In genomic region chr10:102712089-102712488, GRCh38 we compare ENCODE assay signal across 14 cellular contexts. TPM values are rescaled to one million over a fixed set of nuclear protein-coding genes. Genes with fewer than 3 reads are reported as not detected.
A peak's percentile ranks its signal among the peaks of the same experiment; 100 is the strongest.
DNase-seq lines count a peak whose midpoint lies in the region; ATAC-seq and TF ChIP-seq lines count a peak whose summit lies in the region.
"Had no signal": no experiment of that assay in that cellular context is flagged by ENCODE, and none has a peak within 500 bp of the region (broad histone marks: within the 10 kb centered on the region; RNA-seq: fewer than 3 reads in every experiment).

No MANE protein-coding gene starts in this region.

- intact Hi-C loops in HCT116 (cut with micrococcal nuclease): loop anchor here (5.0 kb wide), 1 partner anchor 105 kb away; no protein-coding TSS in a partner anchor
- intact Hi-C loops in activated T-helper 2 cell treated with anti-CD3 and anti-CD28 coated beads, Interferon-gamma antibody, Interleukin-2, Interleukin-4, amounts not matched to agents 10 μg/mL and 5 μg/mL and 100 μg/mL, durations not matched to agents 14 hours and 24 hours and 36 hours (cut with micrococcal nuclease): loop anchor here (5.0 kb wide), 2 partner anchors 40 to 560 kb away; partner anchors contain the start of gene NOLC1

- H4K20me1 ChIP-seq in HCT116 (ENCODE audit: insufficient read depth) (no peaks in the 10 kb centered on the region), osteoblast (ENCODE audit: insufficient read depth, low read length) (no peaks in the 10 kb centered on the region)

- H2AFZ ChIP-seq in HCT116 (ENCODE audit: low read depth, low read length, poor library complexity, severe bottlenecking) (no peak overlapping the region), osteoblast (ENCODE audit: low read length) (no peak overlapping the region)

- H3K4me3 Mint-ChIP-seq in activated T-helper 2 cell treated with anti-CD3 and anti-CD28 coated beads, Interferon-gamma antibody, Interleukin-2, Interleukin-4, amounts not matched to agents 10 μg/mL and 5 μg/mL and 100 μg/mL, durations not matched to agents 14 hours and 24 hours and 36 hours (ENCODE audit: low read depth): peak overlapping the region; percentile 49

- CTCF ChIA-PET in GM10248 (lab: Yijun Ruan, JAX) (interaction anchor here (1.1 to 5.2 kb wide), 10 partner anchors 13 to 468 kb away, joined by 3 to 41 read pairs (median 4); partner anchors contain the start of genes TRIM8 and WBP1L), HCT116 (lab: Charles Lee) (no interaction called here)

- H3K9me3 ChIP-seq in HCT116 (ENCODE audit: control insufficient read depth in 1 of 2, insufficient read depth in 1 of 2, low read depth in 1 of 2, low read length in 2 of 2): no peaks in the 10 kb centered on the region
- no peaks in the 10 kb centered on the region for H3K9me3 ChIP-seq in osteoblast (ENCODE audit: low read depth, low read length)
- H3K9me3 ChIP-seq: Caco-2 had no signal

- no peaks in the 10 kb centered on the region for H3K9me2 ChIP-seq in HCT116 (ENCODE audit: insufficient read depth)

- DNase-seq in GM10248 (ENCODE audit: extremely low spot score) (peak; percentile 44), HCT116 (ENCODE audit: low read depth, low spot score) (no peak), osteoblast (ENCODE audit: insufficient read length, low spot score, missing footprints) (no peak), midbrain (lab: John Stamatoyannopoulos, UW) (no peak), iPS-NIHi11 (ENCODE audit: low spot score) (no peak)
- no peak for DNase-seq in activated T-helper 2 cell treated with anti-CD3 and anti-CD28 coated beads, Interferon-gamma antibody, Interleukin-2, Interleukin-4, amounts not matched to agents 10 μg/mL and 5 μg/mL and 100 μg/mL, durations not matched to agents 14 hours and 24 hours and 36 hours (ENCODE audit: low spot score)
- DNase-seq: amniotic stem cell, Caco-2, foreskin fibroblast, NCI-H1417 treated with DMSO at 0.1 percent for 48 hours, NCI-H510A, retina had no signal

- H3K36me3 ChIP-seq in HCT116 (ENCODE audit: control insufficient read depth in 1 of 2, insufficient read depth in 2 of 2, low read length in 2 of 2) (no peaks in the 10 kb centered on the region), osteoblast (ENCODE audit: insufficient read depth, low read length) (no peaks in the 10 kb centered on the region)

- no TSS peak for BruUV-seq in HCT116 (replicated peaks; lab: Mats Ljungman, UMichigan)

- no peak for TF ChIP-seq POLR2A in HCT116 (IDR thresholded peaks at IDR 0.05; ENCODE audit: borderline replicate concordance, extremely low read depth, insufficient read depth, insufficient read length)

- H3K79me2 ChIP-seq in HCT116 (ENCODE audit: insufficient read depth, low read length): peaks cover 29% of the 10 kb centered on the region
- H3K79me2 ChIP-seq in osteoblast (ENCODE audit: insufficient read depth, low read length): peaks cover 69% of the 10 kb centered on the region

- H3K9ac ChIP-seq in HCT116 (ENCODE audit: low read length): no peak overlapping the region

- no peak for TF ChIP-seq RAD21 in HCT116 (IDR thresholded peaks at IDR 0.05; ENCODE audit: low read depth)

- TF ChIP-seq CTCF in GM10248 (IDR thresholded peaks at IDR 0.05; ENCODE audit: control extremely low read depth, extremely low read depth, low read depth, missing control alignments) (no peak), HCT116 (IDR thresholded peaks at IDR 0.05 in 2 of 3, conservative IDR thresholded peaks at IDR 0.05 in 1 of 3; ENCODE audit: borderline replicate concordance in 1 of 3, insufficient read depth in 1 of 3, low read depth in 2 of 3, low read length in 2 of 3) (no peak), osteoblast (IDR thresholded peaks at IDR 0.05; ENCODE audit: extremely low read depth, low read depth, low read length) (no peak)

- peaks cover 12 to 29% of the 10 kb centered on the region in 2 experiments for H3K4me1 ChIP-seq in HCT116 (ENCODE audit: control insufficient read depth in 1 of 2, insufficient read depth in 2 of 2, low read length in 2 of 2)
- peaks cover 23% of the 10 kb centered on the region for H3K4me1 ChIP-seq in osteoblast (ENCODE audit: insufficient read depth, low read length)

- peaks cover 13% of the 10 kb centered on the region for H3K36me3 Mint-ChIP-seq in activated T-helper 2 cell treated with anti-CD3 and anti-CD28 coated beads, Interferon-gamma antibody, Interleukin-2, Interleukin-4, amounts not matched to agents 10 μg/mL and 5 μg/mL and 100 μg/mL, durations not matched to agents 14 hours and 24 hours and 36 hours (ENCODE audit: low read depth)

- H3K4me3 ChIP-seq in HCT116 (replicated peaks in 1 of 2; ENCODE audit: low read depth in 1 of 2, low read length in 2 of 2) (no peak overlapping the region), osteoblast (ENCODE audit: insufficient read depth, low read length) (no peak overlapping the region)

- H3K4me1 Mint-ChIP-seq in activated T-helper 2 cell treated with anti-CD3 and anti-CD28 coated beads, Interferon-gamma antibody, Interleukin-2, Interleukin-4, amounts not matched to agents 10 μg/mL and 5 μg/mL and 100 μg/mL, durations not matched to agents 14 hours and 24 hours and 36 hours (ENCODE audit: low read depth): peaks cover 50% of the 10 kb centered on the region

- POLR2A ChIA-PET in GM10248 (lab: Yijun Ruan, JAX): no interaction called here
- POLR2A ChIA-PET in HCT116 (lab: Charles Lee): interaction anchor here (0.7 kb wide), 1 partner anchor 53 kb away, joined by 3 read pairs; no protein-coding TSS in a partner anchor

- no peaks in the 10 kb centered on the region for H3K27me3 Mint-ChIP-seq in activated T-helper 2 cell treated with anti-CD3 and anti-CD28 coated beads, Interferon-gamma antibody, Interleukin-2, Interleukin-4, amounts not matched to agents 10 μg/mL and 5 μg/mL and 100 μg/mL, durations not matched to agents 14 hours and 24 hours and 36 hours (ENCODE audit: low read depth)

- RAD21 ChIA-PET in HCT116 (lab: Charles Lee; ENCODE audit: low non-redundant PET in 1 of 2, low total read pairs in 2 of 2, uncharacterized antibody in 2 of 2, unreplicated experiment in 2 of 2): no interaction called here

- peak overlapping the region; percentile 77 for H3K27ac Mint-ChIP-seq in activated T-helper 2 cell treated with anti-CD3 and anti-CD28 coated beads, Interferon-gamma antibody, Interleukin-2, Interleukin-4, amounts not matched to agents 10 μg/mL and 5 μg/mL and 100 μg/mL, durations not matched to agents 14 hours and 24 hours and 36 hours

- H3K27ac ChIP-seq in HCT116 (ENCODE audit: low read depth, low read length): no peak overlapping the region
- H3K27ac ChIP-seq in osteoblast (ENCODE audit: low read depth, low read length): peak overlapping the region; percentile 93

- H3K4me2 ChIP-seq in HCT116 (ENCODE audit: low read length) (peak overlapping the region; percentile 97; the same call in 1 of the 2 replicates), osteoblast (ENCODE audit: insufficient read depth, low read length) (peak overlapping the region; percentile 78)

- ATAC-seq in HCT116: no peak
- no peak for ATAC-seq in GM19467 (IDR thresholded peaks at IDR 0.05; ENCODE audit: unreplicated experiment)

- H3K9me3 Mint-ChIP-seq in activated T-helper 2 cell treated with anti-CD3 and anti-CD28 coated beads, Interferon-gamma antibody, Interleukin-2, Interleukin-4, amounts not matched to agents 10 μg/mL and 5 μg/mL and 100 μg/mL, durations not matched to agents 14 hours and 24 hours and 36 hours: no peaks in the 10 kb centered on the region
- H3K9me3 Mint-ChIP-seq: mesothelial cell of epicardium had no signal

- H3K27me3 ChIP-seq in HCT116 (ENCODE audit: insufficient read depth, low read length): no peaks in the 10 kb centered on the region
- no peaks in the 10 kb centered on the region for H3K27me3 ChIP-seq in osteoblast (ENCODE audit: insufficient read depth, low read length)

TF ChIP-seq in HCT116, 20 proteins besides CTCF, POLR2A, EP300 and RAD21:
- TF ChIP-seq MAX (IDR thresholded peaks at IDR 0.05) (no peak), ZFX (IDR thresholded peaks at IDR 0.05) (no peak), JUND (IDR thresholded peaks at IDR 0.05) (no peak), CBX3 (IDR thresholded peaks at IDR 0.05; ENCODE audit: low read depth) (no peak), EZH2 (IDR thresholded peaks at IDR 0.05) (no peak)
TF ChIP-seq in HCT116: peak in this region for 0.

RNA-seq across cellular contexts. Expression of gene ARL3, which starts 2.1 kb away (rescaled TPM):
- 13.3 TPM for total RNA-seq in HCT116 (2021; ENCODE audit: unreplicated experiment)
- polyA plus RNA-seq in HCT116 (2012): 8.4 and 10.1 TPM in 2 replicates
- 11.1 and 12.2 TPM in 2 replicates for total RNA-seq in activated T-helper 2 cell treated with anti-CD3 and anti-CD28 coated beads, Interferon-gamma antibody, Interleukin-2, Interleukin-4, amounts not matched to agents 10 μg/mL and 5 μg/mL and 100 μg/mL, durations not matched to agents 14 hours and 24 hours and 36 hours
- total RNA-seq in osteoblast: 5.3 and 5.8 TPM in 2 replicates

RNA-seq across cellular contexts. Expression of gene SFXN2, which starts 2.3 kb away (rescaled TPM):
- total RNA-seq in HCT116 (2021; ENCODE audit: unreplicated experiment) (22.9 TPM), osteoblast (2.9 and 3.6 TPM in 2 replicates)
- 7.2 and 14.3 TPM in 2 replicates for polyA plus RNA-seq in HCT116 (2012)
- 52.2 and 54.0 TPM in 2 replicates for total RNA-seq in activated T-helper 2 cell treated with anti-CD3 and anti-CD28 coated beads, Interferon-gamma antibody, Interleukin-2, Interleukin-4, amounts not matched to agents 10 μg/mL and 5 μg/mL and 100 μg/mL, durations not matched to agents 14 hours and 24 hours and 36 hours

RNA-seq across cellular contexts. Expression of gene WBP1L, which starts 31.7 kb away (rescaled TPM):
- total RNA-seq in HCT116 (2021; ENCODE audit: unreplicated experiment) (25.2 TPM), osteoblast (76.4 and 85.5 TPM in 2 replicates)
- polyA plus RNA-seq in HCT116 (2012): 25.3 and 27.1 TPM in 2 replicates
- total RNA-seq in activated T-helper 2 cell treated with anti-CD3 and anti-CD28 coated beads, Interferon-gamma antibody, Interleukin-2, Interleukin-4, amounts not matched to agents 10 μg/mL and 5 μg/mL and 100 μg/mL, durations not matched to agents 14 hours and 24 hours and 36 hours: 18.0 and 19.9 TPM in 2 replicates
